In the genomic region with DNA sequence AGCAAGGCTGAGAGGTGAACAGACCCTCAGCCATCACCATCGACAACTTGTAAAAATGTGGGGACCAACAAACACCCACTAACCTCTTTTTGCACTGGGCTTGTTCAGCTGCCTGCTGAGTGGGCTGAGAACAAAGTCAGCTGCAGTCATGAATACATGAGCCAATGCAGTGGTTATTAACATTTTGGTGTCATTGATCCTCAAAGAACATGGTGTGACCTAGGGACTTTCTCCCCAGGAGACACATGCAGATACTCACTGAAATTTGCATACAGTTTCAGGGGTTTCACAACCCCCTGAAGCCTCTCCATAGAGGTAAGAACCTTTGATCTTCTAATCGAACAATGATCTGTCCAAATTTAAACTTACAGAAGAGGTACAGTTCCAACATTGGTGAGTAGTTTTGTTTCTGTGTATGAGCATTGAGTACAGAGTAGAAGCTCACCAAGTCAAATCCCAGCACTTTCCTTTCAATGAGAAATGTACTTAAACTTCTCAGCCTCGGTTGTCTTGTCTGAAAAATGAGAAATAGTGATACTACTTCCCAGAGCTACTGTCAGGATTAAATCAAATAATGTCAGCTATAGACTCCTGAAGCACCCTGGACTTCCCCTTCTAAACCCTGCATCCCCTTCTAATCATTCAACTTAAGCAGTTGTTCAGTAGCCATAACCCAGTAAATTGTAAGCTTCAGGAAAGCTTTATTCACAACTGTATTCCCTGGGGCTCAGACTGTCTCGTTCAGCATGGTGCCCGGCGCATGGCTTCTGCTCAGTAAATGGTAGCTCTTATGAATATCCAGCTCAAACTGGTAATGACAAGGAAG, we compare ENCODE assay signal across 8 cellular contexts.
DNase-seq lines count a peak whose midpoint lies in the region; ATAC-seq and TF ChIP-seq lines count a peak whose summit lies in the region.

No MANE protein-coding gene starts in this region.

- TF ChIP-seq POLR2A in right lobe of liver (IDR thresholded peaks at IDR 0.05): no peak

- no peaks in the 10 kb centered on the region for H3K9me3 ChIP-seq in right lobe of liver

- H3K27ac ChIP-seq in right lobe of liver: no peak overlapping the region
- H3K27ac ChIP-seq in dorsolateral prefrontal cortex: no peak overlapping the region

- H3K4me3 ChIP-seq in right lobe of liver: no peak overlapping the region
- H3K4me3 ChIP-seq in dorsolateral prefrontal cortex: no peak overlapping the region

- WGBS in right lobe of liver (ENCODE audit: insufficient coverage, low coverage, low lambda C conversion rate, missing lambda C conversion rate): 81% methylated on average over 6 of the region's 6 CpGs

- ATAC-seq in GM18508 (IDR thresholded peaks at IDR 0.05; ENCODE audit: insufficient read depth, unreplicated experiment) (peak; percentile 87), GM19467 (IDR thresholded peaks at IDR 0.05; ENCODE audit: unreplicated experiment) (peak; percentile 82), HG03139 (IDR thresholded peaks at IDR 0.05; ENCODE audit: unreplicated experiment) (peak; percentile 70), right lobe of liver (peak in 3 of 4 donors; percentile 45 to 61 (median 51))

- intact Hi-C loops in right lobe of liver (cut with DNase I) (no loop called here), dorsolateral prefrontal cortex (cut with DNase I) (no loop called here)

- DNase-seq in right lobe of liver (no peak), cortex of kidney (lab: John Stamatoyannopoulos, UW) (no peak), SIG-M5 (lab: John Stamatoyannopoulos, UW) (no peak), dorsolateral prefrontal cortex (no peak), T1000 (lab: John Stamatoyannopoulos, UW) (no peak)

- H3K27me3 ChIP-seq in right lobe of liver (no peaks in the 10 kb centered on the region), dorsolateral prefrontal cortex (no peaks in the 10 kb centered on the region)

- TF ChIP-seq CTCF in right lobe of liver (IDR thresholded peaks at IDR 0.05) (no peak), dorsolateral prefrontal cortex (IDR thresholded peaks at IDR 0.05 in 54 of 56, conservative IDR thresholded peaks at IDR 0.05 in 2 of 56; ENCODE audit: low read depth in 1 of 56, partially characterized antibody in 56 of 56) (no peak)

- H3K4me1 ChIP-seq in right lobe of liver: peaks cover 0 to 17% (median 0%) of the 10 kb centered on the region in 4 donors

- H3K36me3 ChIP-seq in right lobe of liver: no peaks in the 10 kb centered on the region
